Comparison of ENCODE assay signal across 21 cellular contexts in genomic region chr12:132230381-132230780, GRCh38.
DNase-seq lines count a peak whose midpoint lies in the region; ATAC-seq and TF ChIP-seq lines count a peak whose summit lies in the region.
"Had no signal": no experiment of that assay in that cellular context is flagged by ENCODE, and none has a peak within 500 bp of the region (broad histone marks: within the 10 kb centered on the region; RNA-seq: fewer than 3 reads in every experiment).

No MANE protein-coding gene starts in this region.

- DNase-seq in RWPE2 (ENCODE audit: low spot score) (peak; percentile 26), lower lobe of right lung (peak; percentile 24), sigmoid colon (peak; percentile 35), OCI-M1 (lab: John Stamatoyannopoulos, UW) (no peak)
- DNase-seq in activated effector memory CD4-positive, alpha-beta T cell treated with anti-CD3 and anti-CD28 coated beads, Interleukin-2, amount 50 U/mL, for 16 hours, result no peak
- DNase-seq: 8988T; ACHN; AML-193; BE2C; Caco-2; CD4-positive, CD25-positive, alpha-beta regulatory T cell; CD8-positive, alpha-beta T cell; DMS153; DND-41; GOT3; HFFc6 had no signal

- no peaks in the 10 kb centered on the region for H3K4me1 ChIP-seq in RWPE2 (ENCODE audit: insufficient read depth, poor library complexity, severe bottlenecking)
- no peaks in the 10 kb centered on the region for H3K4me1 ChIP-seq in lower lobe of right lung
- no peaks in the 10 kb centered on the region for H3K4me1 ChIP-seq in sigmoid colon
- H3K4me1 ChIP-seq: A549, BE2C, Caco-2, HAP-1 had no signal

- H3K36me3 ChIP-seq in RWPE2 (ENCODE audit: low read depth), result no peaks in the 10 kb centered on the region
- H3K36me3 ChIP-seq in lower lobe of right lung, result no peaks in the 10 kb centered on the region
- H3K36me3 ChIP-seq in sigmoid colon, result no peaks in the 10 kb centered on the region
- H3K36me3 ChIP-seq: BE2C; BLaER1 treated with 17β-estradiol and CSF1 and Interleukin-3, amounts not matched to agents 10 nM and 100 nM; HAP-1 had no signal

- no peak for TF ChIP-seq EP300 in sigmoid colon (IDR thresholded peaks at IDR 0.05)

- intact Hi-C loops in lower lobe of right lung (cut with DNase I), result no loop called here
- intact Hi-C loops in sigmoid colon (cut with DNase I), result no loop called here

- H3K27me3 ChIP-seq in RWPE2 (ENCODE audit: insufficient read depth, poor library complexity, severe bottlenecking), result peaks cover 24% of the 10 kb centered on the region
- peaks cover 33% of the 10 kb centered on the region for H3K27me3 ChIP-seq in lower lobe of right lung (ENCODE audit: low read depth)
- peaks cover 15 to 55% (median 50%) of the 10 kb centered on the region in 3 donors for H3K27me3 ChIP-seq in sigmoid colon

- 86 to 93% methylated on average over 22 of the region's 22 CpGs for WGBS in sigmoid colon, 2 donors

- TF ChIP-seq POLR2A in sigmoid colon (IDR thresholded peaks at IDR 0.05), result no peak

- H3K27ac ChIP-seq in RWPE2 (ENCODE audit: poor library complexity, severe bottlenecking) (no peak overlapping the region), lower lobe of right lung (no peak overlapping the region), sigmoid colon (no peak overlapping the region)
- H3K27ac ChIP-seq: A549 had no signal

- ATAC-seq in RWPE2 (ENCODE audit: low read depth) (no peak), lower lobe of right lung (no peak), HG03378 (IDR thresholded peaks at IDR 0.05; ENCODE audit: unreplicated experiment) (no peak)
- ATAC-seq: A549; CD8-positive, alpha-beta T cell; GM12878 had no signal

- no peak overlapping the region for H3K4me3 ChIP-seq in RWPE2 (ENCODE audit: severe bottlenecking)
- H3K4me3 ChIP-seq in lower lobe of right lung, result no peak overlapping the region
- no peak overlapping the region for H3K4me3 ChIP-seq in sigmoid colon
- H3K4me3 ChIP-seq: A549; BLaER1 treated with 17β-estradiol and CSF1 and Interleukin-3, amounts not matched to agents 10 nM and 100 nM; GM12878; HAP-1 had no signal

- TF ChIP-seq CTCF in RWPE2 (IDR thresholded peaks at IDR 0.05; ENCODE audit: poor library complexity, severe bottlenecking), result no peak
- TF ChIP-seq CTCF in lower lobe of right lung (IDR thresholded peaks at IDR 0.05), result no peak
- no peak for TF ChIP-seq CTCF in sigmoid colon (IDR thresholded peaks at IDR 0.05)

- H3K9me3 ChIP-seq in RWPE2 (ENCODE audit: severe bottlenecking) (no peaks in the 10 kb centered on the region), lower lobe of right lung (no peaks in the 10 kb centered on the region), sigmoid colon (no peaks in the 10 kb centered on the region)
- H3K9me3 ChIP-seq: A549, Caco-2, HAP-1 had no signal

Comparison
In these comparisons a context has a peak if more than half of its experiments do, and no peak if none do; other contexts are left out.
1. DNase-seq: peak in RWPE2 (single experiment), lower lobe of right lung (single experiment) and sigmoid colon (single experiment); none in OCI-M1 (single experiment) and activated effector memory CD4-positive, alpha-beta T cell treated with anti-CD3 and anti-CD28 coated beads, Interleukin-2, amount 50 U/mL, for 16 hours (single experiment).